In genomic region chr1:162626733-162627132, GRCh38 we compare ENCODE assay signal across 13 cellular contexts. TPM values are rescaled to one million over a fixed set of nuclear protein-coding genes. Genes with fewer than 3 reads are reported as not detected.
DNase-seq lines count a peak whose midpoint lies in the region; ATAC-seq, FAIRE-seq and TF ChIP-seq lines count a peak whose summit lies in the region.
"Had no signal": no experiment of that assay in that cellular context is flagged by ENCODE, and none has a peak within 500 bp of the region (broad histone marks: within the 10 kb centered on the region; RNA-seq: fewer than 3 reads in every experiment).

No MANE protein-coding gene starts in this region.

- peaks cover 0 to 3% of the 10 kb centered on the region in 2 donors for H3K4me1 ChIP-seq in neuronal stem cell (ENCODE audit: control insufficient read depth in 2 of 2, insufficient read depth in 1 of 2, low read depth in 1 of 2, low read length in 2 of 2)
- H3K4me1 ChIP-seq in vagina: peaks cover 4% of the 10 kb centered on the region

- no peaks in the 10 kb centered on the region for H3K79me1 ChIP-seq in neuronal stem cell (ENCODE audit: low read depth, low read length)

- ATAC-seq in Right ventricle myocardium inferior (peak; percentile 20), left cardiac atrium (no peak)

- TF ChIP-seq CTCF in choroid plexus epithelial cell (conservative IDR thresholded peaks at IDR 0.05; ENCODE audit: low read depth, low read length): no peak
- TF ChIP-seq CTCF in vagina (IDR thresholded peaks at IDR 0.05): no peak

- DNase-seq in Right ventricle myocardium inferior (ENCODE audit: missing footprints): no peak
- no peak for DNase-seq in left cardiac atrium
- peak; percentile 30 for DNase-seq in choroid plexus epithelial cell (ENCODE audit: low read depth)
- DNase-seq in neuronal stem cell (ENCODE audit: low spot score): no peak
- no peak for DNase-seq in vagina (ENCODE audit: extremely low spot score in 2 of 2)
- DNase-seq in kidney tubule cell (ENCODE audit: low spot score): no peak
- no peak for DNase-seq in H54 (ENCODE audit: insufficient read length, low spot score)
- DNase-seq in frontal cortex (ENCODE audit: low spot score in 2 of 2): no peak
- DNase-seq: activated CD4-positive, alpha-beta T cell treated with anti-CD3 and anti-CD28 coated beads, Interleukin-2, amount 50 U/mL, for 48 hours; activated gamma-delta T cell treated with Interleukin-2 at 50 U/mL for 16 hours; MV-4-11; NCI-H226; T-helper 9 cell had no signal

- H3K4me3 ChIP-seq in choroid plexus epithelial cell (ENCODE audit: low read depth, low read length) (peak overlapping the region; percentile 28), neuronal stem cell (ENCODE audit: low read length in 2 of 2) (no peak overlapping the region), vagina (peak overlapping the region; percentile 20 to 23)

- no peaks in the 10 kb centered on the region for H3K27me3 ChIP-seq in neuronal stem cell (ENCODE audit: control insufficient read depth in 3 of 3, insufficient read depth in 3 of 3, low read depth in 1 of 3, low read length in 3 of 3)
- no peaks in the 10 kb centered on the region for H3K27me3 ChIP-seq in vagina

- no peak overlapping the region for H2AK5ac ChIP-seq in neuronal stem cell (ENCODE audit: low read depth, low read length)

- no peak overlapping the region for H2BK15ac ChIP-seq in neuronal stem cell (ENCODE audit: low read length)

- TF ChIP-seq POLR2A in vagina (IDR thresholded peaks at IDR 0.05) (no peak), H54 (IDR thresholded peaks at IDR 0.05; ENCODE audit: low read depth, low read length) (no peak)

- H2BK12ac ChIP-seq in neuronal stem cell (ENCODE audit: low read length): no peak overlapping the region

- no peak overlapping the region for H3K9ac ChIP-seq in neuronal stem cell (ENCODE audit: low read depth, low read length, poor library complexity)

- H3K14ac ChIP-seq in neuronal stem cell (ENCODE audit: low read length): no peak overlapping the region

- no peak overlapping the region for H3K23ac ChIP-seq in neuronal stem cell (ENCODE audit: low read depth, low read length, poor library complexity)

- no peak overlapping the region for H3K27ac ChIP-seq in neuronal stem cell (replicated peaks; ENCODE audit: low read length)
- H3K27ac ChIP-seq in vagina: peak overlapping the region; percentile 53

- no peak overlapping the region for H4K91ac ChIP-seq in neuronal stem cell (ENCODE audit: low read depth, low read length, poor library complexity)

- H3K4ac ChIP-seq in neuronal stem cell (ENCODE audit: low read length): no peak overlapping the region

- H3K4me2 ChIP-seq in neuronal stem cell (ENCODE audit: insufficient read depth, low read length, poor library complexity, severe bottlenecking): no peak overlapping the region

- no peak overlapping the region for H2BK5ac ChIP-seq in neuronal stem cell (ENCODE audit: low read length)

- H3K18ac ChIP-seq in neuronal stem cell (ENCODE audit: low read length): no peak overlapping the region

- FAIRE-seq in H54 (lab: Jason Lieb, UNC) (no peak), frontal cortex (lab: Jason Lieb, UNC) (no peak)

- H3K9me3 ChIP-seq in neuronal stem cell (replicated peaks in 1 of 2; ENCODE audit: control insufficient read depth in 2 of 2, insufficient read depth in 1 of 2, low read depth in 1 of 2, low read length in 2 of 2) (no peaks in the 10 kb centered on the region), vagina (no peaks in the 10 kb centered on the region)

- no peak overlapping the region for H4K8ac ChIP-seq in neuronal stem cell (ENCODE audit: low read depth, low read length)

- H3K36me3 ChIP-seq in neuronal stem cell (replicated peaks in 1 of 2; ENCODE audit: control insufficient read depth in 2 of 2, insufficient read depth in 2 of 2, low read length in 2 of 2) (no peaks in the 10 kb centered on the region), vagina (no peaks in the 10 kb centered on the region)

- WGBS in neuronal stem cell (ENCODE audit: extremely low coverage in 2 of 2, insufficient read length in 2 of 2, insufficient replicate concordance in 1 of 2), 2 donors: no CpG with 5 or more reads among the region's 2 CpGs

- intact Hi-C loops in Right ventricle myocardium inferior (cut with DNase I) (no loop called here), left cardiac atrium (cut with DNase I) (no loop called here), vagina (cut with DNase I) (no loop called here)

- H2AFZ ChIP-seq in neuronal stem cell (ENCODE audit: low read length): peak overlapping the region; percentile 33

- H2BK120ac ChIP-seq in neuronal stem cell (ENCODE audit: low read depth, low read length): no peak overlapping the region

RNA-seq across cellular contexts. Expression of gene DDR2, which starts 5.5 kb away (rescaled TPM):
- total RNA-seq in Right ventricle myocardium inferior: 34.4 TPM
- total RNA-seq in left cardiac atrium: 10 to 100 TPM; 75.1 to 80.3 TPM
- polyA plus RNA-seq in neuronal stem cell (2013, experiment 1 of 2): 0.74 TPM
- 0.78 TPM for polyA plus RNA-seq in neuronal stem cell (2013, experiment 2 of 2)
- 153 TPM for total RNA-seq in vagina
- 4.1 TPM for total RNA-seq in frontal cortex

Comparison
In these comparisons a context has a peak if more than half of its experiments do, and no peak if none do; other contexts are left out.
1. H3K4me3 ChIP-seq: peak in choroid plexus epithelial cell (single experiment) and vagina (2 of 2); none in neuronal stem cell (0 of 2).